2 cellular contexts compared by ENCODE assay signal in genomic region chr2:217993817-217994459, GRCh38.
TF ChIP-seq lines count a peak whose summit lies in the region.

No MANE protein-coding gene starts in this region.

TF ChIP-seq in IMR-90, 13 proteins besides CTCF, POLR2A, EP300 and RAD21 (continued from another document):
- TF ChIP-seq ELK1 (IDR thresholded peaks at IDR 0.05; ENCODE audit: borderline replicate concordance, low read depth, low read length) = no peak
- TF ChIP-seq MXI1 (IDR thresholded peaks at IDR 0.05; ENCODE audit: borderline replicate concordance, low read depth, low read length) = no peak
- TF ChIP-seq MAFK (IDR thresholded peaks at IDR 0.05; ENCODE audit: low read depth, low read length) = no peak
- no peak for TF ChIP-seq CEBPB (IDR thresholded peaks at IDR 0.05; ENCODE audit: low read depth, low read length)
- TF ChIP-seq MAZ (IDR thresholded peaks at IDR 0.05; ENCODE audit: borderline replicate concordance, low read depth, low read length) = peak; percentile 42; the same call in 1 of the 2 replicates
- TF ChIP-seq RFX5 (IDR thresholded peaks at IDR 0.05; ENCODE audit: low read depth, low read length) = no peak
- no peak for TF ChIP-seq NFE2L2 (IDR thresholded peaks at IDR 0.05; ENCODE audit: low read depth, low read length)

TF ChIP-seq in liver, 16 proteins besides CTCF, POLR2A, EP300 and RAD21 (continued from another document):
- TF ChIP-seq REST (IDR thresholded peaks at IDR 0.05) (no peak), MAX (IDR thresholded peaks at IDR 0.05) (no peak), HNF4G (IDR thresholded peaks at IDR 0.05) (no peak), JUND (IDR thresholded peaks at IDR 0.05) (no peak), HNF4A (conservative IDR thresholded peaks at IDR 0.05) (no peak), GABPA (IDR thresholded peaks at IDR 0.05 in 1 of 2, conservative IDR thresholded peaks at IDR 0.05 in 1 of 2) (no peak), RXRA (IDR thresholded peaks at IDR 0.05) (no peak), FOXA2 (IDR thresholded peaks at IDR 0.05) (no peak), YY1 (IDR thresholded peaks at IDR 0.05) (no peak), TAF1 (conservative IDR thresholded peaks at IDR 0.05) (no peak), EGR1 (IDR thresholded peaks at IDR 0.05; ENCODE audit: low read depth in 2 of 2) (no peak), ATF3 (IDR thresholded peaks at IDR 0.05) (no peak)
